ENCODE assay signal across 20 cellular contexts in genomic region chr12:32821293-32822089, GRCh38.
DNase-seq lines count a peak whose midpoint lies in the region; ATAC-seq, FAIRE-seq and TF ChIP-seq lines count a peak whose summit lies in the region.
"Had no signal": no experiment of that assay in that cellular context is flagged by ENCODE, and none has a peak within 500 bp of the region (broad histone marks: within the 10 kb centered on the region; RNA-seq: fewer than 3 reads in every experiment).

No MANE protein-coding gene starts in this region.

- H3K4me3 ChIP-seq in mammary epithelial cell (replicated peaks in 1 of 3; ENCODE audit: insufficient read depth in 1 of 3, low read depth in 2 of 3, low read length in 3 of 3) (no peak overlapping the region), right atrium auricular region (peak overlapping the region; percentile 2 to 15), vagina (no peak overlapping the region)
- H3K4me3 ChIP-seq: BLaER1 treated with 17β-estradiol and CSF1 and Interleukin-3, amounts not matched to agents 10 nM and 100 nM; HAP-1; pancreas; thoracic aorta had no signal

- H3K9me3 ChIP-seq in mammary epithelial cell (replicated peaks; ENCODE audit: insufficient read depth, low read length) (no peaks in the 10 kb centered on the region), right atrium auricular region (no peaks in the 10 kb centered on the region), vagina (no peaks in the 10 kb centered on the region)
- H3K9me3 ChIP-seq: BLaER1 treated with 17β-estradiol and CSF1 and Interleukin-3, amounts not matched to agents 10 nM and 100 nM; HAP-1; pancreas; thoracic aorta had no signal

- peaks cover 28% of the 10 kb centered on the region for H3K36me3 ChIP-seq in mammary epithelial cell (ENCODE audit: insufficient read depth, low read length)
- peaks cover 15% of the 10 kb centered on the region for H3K36me3 ChIP-seq in right atrium auricular region
- H3K36me3 ChIP-seq in vagina, result no peaks in the 10 kb centered on the region
- H3K36me3 ChIP-seq: BLaER1 treated with 17β-estradiol and CSF1 and Interleukin-3, amounts not matched to agents 10 nM and 100 nM; HAP-1; thoracic aorta had no signal

- DNase-seq in NCI-H1694 treated with DMSO at 0.1 percent for 48 hours (lab: John Stamatoyannopoulos, UW), result peak; percentile 32
- DNase-seq in NCI-H1694 (lab: John Stamatoyannopoulos, UW), result no peak
- peak; percentile 17 for DNase-seq in mammary epithelial cell
- no peak for DNase-seq in right atrium auricular region (ENCODE audit: low spot score)
- peak; percentile 24 for DNase-seq in urothelium cell line (ENCODE audit: low spot score)
- DNase-seq in vagina (ENCODE audit: extremely low spot score in 2 of 2), result no peak
- no peak for DNase-seq in activated naive CD4-positive, alpha-beta T cell (lab: John Stamatoyannopoulos, UW)
- DNase-seq: activated CD4-positive, alpha-beta T cell treated with anti-CD3 and anti-CD28 coated beads, Interleukin-2, amount 50 U/mL, for 48 hours; activated naive CD8-positive, alpha-beta T cell treated with anti-CD3 and anti-CD28 coated beads for 36 hours; activated T-cell treated with anti-CD3 and anti-CD28 coated beads, Interleukin-2, amount 50 U/mL, for 4 hours; endodermal cell; naive B cell; NCI-H1436 treated with DMSO at 0.1 percent for 48 hours; pancreas; RPMI8226 had no signal

- H2AFZ ChIP-seq in mammary epithelial cell (ENCODE audit: low read depth, low read length), result no peak overlapping the region

- 47% methylated on average over 9 of the region's 9 CpGs for WGBS in mammary epithelial cell (ENCODE audit: low coverage, missing lambda C conversion rate)

- H3K4me2 ChIP-seq in mammary epithelial cell (ENCODE audit: insufficient read depth, low read depth, low read length), result no peak overlapping the region
- H3K4me2 ChIP-seq: BLaER1 treated with 17β-estradiol and CSF1 and Interleukin-3, amounts not matched to agents 10 nM and 100 nM had no signal

- peaks cover 2% of the 10 kb centered on the region for H3K79me2 ChIP-seq in mammary epithelial cell (ENCODE audit: insufficient read depth, low read length)

- H3K27ac ChIP-seq in mammary epithelial cell (ENCODE audit: insufficient read depth, low read depth, low read length), result peak overlapping the region; percentile 71
- peak overlapping the region; percentile 69 to 84 for H3K27ac ChIP-seq in right atrium auricular region
- no peak overlapping the region for H3K27ac ChIP-seq in vagina
- H3K27ac ChIP-seq: 22Rv1; BLaER1 treated with 17β-estradiol and CSF1 and Interleukin-3, amounts not matched to agents 10 nM and 100 nM; thoracic aorta had no signal

- H3K4me1 ChIP-seq in mammary epithelial cell (ENCODE audit: insufficient read depth, low read length) (peaks cover 10% of the 10 kb centered on the region), right atrium auricular region (peaks cover 0 to 22% of the 10 kb centered on the region in 2 donors), vagina (no peaks in the 10 kb centered on the region)
- H3K4me1 ChIP-seq: BLaER1 treated with 17β-estradiol and CSF1 and Interleukin-3, amounts not matched to agents 10 nM and 100 nM; HAP-1; pancreas had no signal

- H4K20me1 ChIP-seq in mammary epithelial cell (ENCODE audit: insufficient read depth, low read length), result no peaks in the 10 kb centered on the region
- H4K20me1 ChIP-seq: BLaER1 treated with 17β-estradiol and CSF1 and Interleukin-3, amounts not matched to agents 10 nM and 100 nM had no signal

- CTCF ChIA-PET in mammary epithelial cell (lab: Charles Lee; ENCODE audit: low non-redundant PET), result no interaction called here

- ATAC-seq in GM21737 (IDR thresholded peaks at IDR 0.05; ENCODE audit: unreplicated experiment), result no peak
- ATAC-seq: activated T-cell treated with anti-CD3 and anti-CD28 coated beads, Interleukin-2, amount 50 U/mL, for 4 hours had no signal

- no peak overlapping the region for H3K9ac ChIP-seq in mammary epithelial cell (ENCODE audit: insufficient read depth, low read length)
- H3K9ac ChIP-seq: BLaER1 treated with 17β-estradiol and CSF1 and Interleukin-3, amounts not matched to agents 10 nM and 100 nM had no signal

- BruUV-seq in mammary epithelial cell (replicated peaks; lab: Mats Ljungman, UMichigan), result no TSS peak

- TF ChIP-seq POLR2A in vagina (IDR thresholded peaks at IDR 0.05), result no peak

- intact Hi-C loops in mammary epithelial cell (cut with micrococcal nuclease), result loop anchor here (5.0 kb wide), 2 partner anchors 64 to 96 kb away; partner anchors contain the start of gene YARS2
- intact Hi-C loops in vagina (cut with DNase I), result no loop called here

- dilution Hi-C loops in mammary epithelial cell (cut with HindIII; ENCODE audit: low sequenced_read_pairs), result no loop called here

- in situ Hi-C loops in mammary epithelial cell (cut with MboI; ENCODE audit: low sequenced_read_pairs in 2 of 2), result no loop called here

- FAIRE-seq in urothelium cell line (lab: Jason Lieb, UNC), result no peak
- FAIRE-seq: pancreas had no signal

- no peak for TF ChIP-seq CTCF in mammary epithelial cell (conservative IDR thresholded peaks at IDR 0.05 in 1 of 2, IDR thresholded peaks at IDR 0.05 in 1 of 2; ENCODE audit: extremely low read depth in 1 of 2, insufficient read depth in 1 of 2, low read depth in 1 of 2, low read length in 2 of 2)
- TF ChIP-seq CTCF in right atrium auricular region (IDR thresholded peaks at IDR 0.05), result no peak
- TF ChIP-seq CTCF in vagina (IDR thresholded peaks at IDR 0.05), result no peak

- H3K27me3 ChIP-seq in mammary epithelial cell (ENCODE audit: insufficient read depth, low read length), result no peaks in the 10 kb centered on the region
- H3K27me3 ChIP-seq in right atrium auricular region, result no peaks in the 10 kb centered on the region
- H3K27me3 ChIP-seq in vagina, result no peaks in the 10 kb centered on the region
- H3K27me3 ChIP-seq: BLaER1 treated with 17β-estradiol and CSF1 and Interleukin-3, amounts not matched to agents 10 nM and 100 nM; pancreas had no signal

Comparison
In these comparisons a context has a peak if more than half of its experiments do, and no peak if none do; other contexts are left out.
1. DNase-seq: peak in NCI-H1694 treated with DMSO at 0.1 percent for 48 hours (single experiment), mammary epithelial cell (single experiment) and urothelium cell line (single experiment); none in NCI-H1694 (single experiment), right atrium auricular region (single experiment), vagina (0 of 2) and activated naive CD4-positive, alpha-beta T cell (0 of 4).
2. H3K4me3 ChIP-seq: peak in right atrium auricular region (2 of 2); none in mammary epithelial cell (0 of 3) and vagina (0 of 2).